ENCODE assay signal across 9 cellular contexts in genomic region chr3:111595239-111595638, GRCh38. TPM values are rescaled to one million over a fixed set of nuclear protein-coding genes. Genes with fewer than 3 reads are reported as not detected.
DNase-seq lines count a peak whose midpoint lies in the region; ATAC-seq, FAIRE-seq and TF ChIP-seq lines count a peak whose summit lies in the region.
"Had no signal": no experiment of that assay in that cellular context is flagged by ENCODE, and none has a peak within 500 bp of the region (broad histone marks: within the 10 kb centered on the region; RNA-seq: fewer than 3 reads in every experiment).

A gene with protein sequence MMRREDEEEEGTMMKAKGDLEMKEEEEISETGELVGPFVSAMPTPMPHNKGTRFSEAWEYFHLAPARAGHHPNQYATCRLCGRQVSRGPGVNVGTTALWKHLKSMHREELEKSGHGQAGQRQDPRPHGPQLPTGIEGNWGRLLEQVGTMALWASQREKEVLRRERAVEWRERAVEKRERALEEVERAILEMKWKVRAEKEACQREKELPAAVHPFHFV (minus strand): TSS chr3:111595346. CDS start chr3:111594201, 1,145 bp downstream.

- no peak for TF ChIP-seq POLR2A in GM12891 (IDR thresholded peaks at IDR 0.05; ENCODE audit: low read depth, low read length)

- no peak for DNase-seq in GM12891 (ENCODE audit: insufficient read length, low spot score)
- peak; percentile 64 for DNase-seq in kidney glomerular epithelial cell (lab: John Stamatoyannopoulos, UW)
- no peak for DNase-seq in DMS114 treated with DMSO at 0.1 percent for 48 hours (lab: John Stamatoyannopoulos, UW; ENCODE audit: unreplicated experiment)
- DNase-seq in coronary artery (ENCODE audit: low spot score), result no peak
- DNase-seq in NK-92 treated with Interleukin-12 subunit alpha and Interleukin-12 subunit beta, amount 100 ng/mL, for 24 hours (lab: John Stamatoyannopoulos, UW), result no peak
- DNase-seq in occipital lobe (lab: John Stamatoyannopoulos, UW), result no peak

- FAIRE-seq in GM12891 (lab: Jason Lieb, UNC), result peak; percentile 31
- FAIRE-seq: TTC549 had no signal

- peak; percentile 56; the same call in 1 of the 2 replicates for TF ChIP-seq EP300 in Ishikawa (IDR thresholded peaks at IDR 0.05; ENCODE audit: borderline replicate concordance)

- no peak for TF ChIP-seq CTCF in coronary artery (IDR thresholded peaks at IDR 0.05)

- no peak within 1 kb of the TSS for H3K27ac ChIP-seq in coronary artery

- TF ChIP-seq RAD21 in Ishikawa (IDR thresholded peaks at IDR 0.05; ENCODE audit: low read depth), result peak; percentile 11; the same call in 1 of the 2 replicates

- H3K4me3 ChIP-seq in coronary artery, result no peak within 1 kb of the TSS

- ATAC-seq in GM21381 (IDR thresholded peaks at IDR 0.05; ENCODE audit: unreplicated experiment), result peak; percentile 36

TF ChIP-seq in GM12891, 5 proteins besides CTCF, POLR2A, EP300 and RAD21:
- no peak for TF ChIP-seq PAX5 (IDR thresholded peaks at IDR 0.05; ENCODE audit: insufficient read depth, low read length, severe bottlenecking)
- TF ChIP-seq SPI1 (IDR thresholded peaks at IDR 0.05; ENCODE audit: low read depth, low read length), result no peak
- TF ChIP-seq TAF1 (IDR thresholded peaks at IDR 0.05; ENCODE audit: low read depth, low read length), result no peak
- no peak for TF ChIP-seq POU2F2 (IDR thresholded peaks at IDR 0.05; ENCODE audit: low read depth, low read length)

TF ChIP-seq in Ishikawa, 13 proteins besides CTCF, POLR2A, EP300 and RAD21:
- TF ChIP-seq MAX (IDR thresholded peaks at IDR 0.05), result no peak
- TF ChIP-seq ZBTB7A (IDR thresholded peaks at IDR 0.05; ENCODE audit: low read depth), result no peak
- peak; percentile 39; the same call in 1 of the 2 replicates for TF ChIP-seq NFIC (IDR thresholded peaks at IDR 0.05)
- peak; percentile 56; the same call in 1 of the 2 replicates for TF ChIP-seq TCF12 (IDR thresholded peaks at IDR 0.05; ENCODE audit: low read depth)

RNA-seq across cellular contexts. Expression of the gene that starts here (rescaled TPM):
- polyA plus RNA-seq in GM12891 (2012; ENCODE audit: low read depth, missing spikeins), result 0.77 TPM
- not detected for total RNA-seq in occipital lobe
